31 cellular contexts compared by ENCODE assay signal in the genomic region with DNA sequence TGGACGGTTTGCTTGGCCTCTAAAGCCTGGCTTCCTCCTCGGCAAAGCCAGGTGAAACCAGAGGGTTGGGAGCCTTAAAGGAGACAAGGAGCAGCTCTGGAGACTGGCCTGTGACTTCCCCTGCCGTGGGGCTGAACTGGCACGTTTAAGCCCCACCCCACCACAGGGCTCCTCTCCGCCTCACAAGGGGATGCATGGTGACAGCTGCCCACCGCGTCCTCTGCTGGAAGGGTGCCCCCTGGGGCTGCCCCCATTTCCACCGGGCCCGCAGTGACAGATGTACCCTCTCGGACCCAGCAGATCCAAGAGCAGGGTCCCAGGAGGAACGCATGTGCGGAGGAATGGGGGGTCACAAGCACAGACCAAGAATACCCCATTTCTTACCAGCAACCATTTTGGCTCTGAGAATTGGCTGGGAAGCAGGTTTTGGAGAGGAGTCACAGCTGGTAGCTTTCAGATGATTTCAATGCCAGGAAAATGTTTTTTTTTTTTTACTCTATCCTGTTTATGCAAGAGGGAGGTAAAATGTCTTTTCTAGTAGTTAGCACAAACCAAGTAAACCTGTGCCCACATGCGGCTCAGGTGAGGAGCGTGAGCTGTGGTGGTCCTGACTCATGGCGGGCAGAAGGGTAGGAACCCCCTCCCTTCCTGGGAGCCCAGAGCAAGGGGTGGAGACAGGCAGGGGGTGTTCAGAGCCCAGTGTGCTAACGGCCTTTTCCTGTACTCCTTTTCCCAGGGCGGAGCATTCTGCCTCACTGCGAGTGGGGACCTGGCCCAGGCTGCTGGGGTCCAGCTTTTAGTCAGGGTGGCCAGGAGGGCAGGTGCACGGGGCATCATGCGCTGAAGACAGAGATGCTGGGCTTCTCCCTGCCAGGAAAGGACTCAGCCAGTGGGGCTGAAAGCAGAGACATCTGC. TPM values are rescaled to one million over a fixed set of nuclear protein-coding genes. Genes with fewer than 3 reads are reported as not detected.
A peak's percentile ranks its signal among the peaks of the same experiment; 100 is the strongest.
DNase-seq lines count a peak whose midpoint lies in the region; ATAC-seq and TF ChIP-seq lines count a peak whose summit lies in the region.
"Had no signal": no experiment of that assay in that cellular context is flagged by ENCODE, and none has a peak within 500 bp of the region (broad histone marks: within the 10 kb centered on the region; RNA-seq: fewer than 3 reads in every experiment).

No MANE protein-coding gene starts in this region.

- intact Hi-C loops in left ventricle myocardium inferior (cut with micrococcal nuclease), result no loop called here
- intact Hi-C loops in spleen (cut with DNase I; ENCODE audit: low total_unique reads), result no loop called here

- H3K36me3 Mint-ChIP-seq in brain, result no peaks in the 10 kb centered on the region
- no peaks in the 10 kb centered on the region for H3K36me3 Mint-ChIP-seq in stimulated activated effector memory CD8-positive, alpha-beta T cell treated with anti-CD3 and anti-CD28 coated beads, Interleukin-12 subunit alpha, Interleukin-12 subunit beta, amount 100 ng/mL, for 72 hours
- H3K36me3 Mint-ChIP-seq: activated naive CD4-positive, alpha-beta T cell treated with anti-CD3 and anti-CD28 coated beads, Interleukin-2, amount 10 ng/mL, durations not matched to agents 7 days and 5 days had no signal

- no peaks in the 10 kb centered on the region for H3K27me3 Mint-ChIP-seq in brain
- H3K27me3 Mint-ChIP-seq: activated naive CD4-positive, alpha-beta T cell treated with anti-CD3 and anti-CD28 coated beads, Interleukin-2, amount 10 ng/mL, durations not matched to agents 7 days and 5 days had no signal

- H3K4me3 ChIP-seq in left ventricle myocardium inferior, result peak overlapping the region; percentile 20
- H3K4me3 ChIP-seq in spleen, result no peak overlapping the region
- H3K4me3 ChIP-seq: cardiac muscle cell, MG63, SK-N-MC had no signal

- H3K4me1 ChIP-seq in left ventricle myocardium inferior (peaks cover 24% of the 10 kb centered on the region), spleen (peaks cover 0 to 9% (median 0%) of the 10 kb centered on the region in 6 donors)
- H3K4me1 ChIP-seq: parathyroid adenoma had no signal

- peaks cover 6% of the 10 kb centered on the region for H3K9me3 ChIP-seq in left ventricle myocardium inferior (replicated peaks)
- H3K9me3 ChIP-seq in spleen, result peaks cover 1 to 33% (median 20%) of the 10 kb centered on the region in 8 donors
- H3K9me3 ChIP-seq: MG63 had no signal

- no peak for ATAC-seq in stimulated activated effector memory CD8-positive, alpha-beta T cell treated with anti-CD3 and anti-CD28 coated beads, Interleukin-12 subunit alpha, Interleukin-12 subunit beta, amount 100 ng/mL, for 72 hours
- ATAC-seq: activated T-cell treated with anti-CD3 and anti-CD28 coated beads, Interleukin-2, amount 50 U/mL, for 72 hours; left lobe of liver had no signal

- H3K27me3 ChIP-seq in left ventricle myocardium inferior (ENCODE audit: low read depth) (no peaks in the 10 kb centered on the region), spleen (replicated peaks in 1 of 7) (no peaks in the 10 kb centered on the region)
- H3K27me3 ChIP-seq: cardiac muscle cell, MG63 had no signal

- peak overlapping the region in 3 of 5 experiments; percentile 17 to 91 (median 61) for H3K27ac Mint-ChIP-seq in brain
- H3K27ac Mint-ChIP-seq in stimulated activated effector memory CD8-positive, alpha-beta T cell treated with anti-CD3 and anti-CD28 coated beads, Interleukin-12 subunit alpha, Interleukin-12 subunit beta, amount 100 ng/mL, for 72 hours, result no peak overlapping the region
- H3K27ac Mint-ChIP-seq: activated naive CD4-positive, alpha-beta T cell treated with anti-CD3 and anti-CD28 coated beads, Interleukin-2, amount 10 ng/mL, durations not matched to agents 7 days and 5 days; activated T-cell treated with anti-CD3 and anti-CD28 coated beads, Interleukin-2, amount 50 U/mL, for 72 hours had no signal

- H3K4me1 Mint-ChIP-seq in brain, result peaks cover 6% of the 10 kb centered on the region
- no peaks in the 10 kb centered on the region for H3K4me1 Mint-ChIP-seq in stimulated activated effector memory CD8-positive, alpha-beta T cell treated with anti-CD3 and anti-CD28 coated beads, Interleukin-12 subunit alpha, Interleukin-12 subunit beta, amount 100 ng/mL, for 72 hours
- H3K4me1 Mint-ChIP-seq: activated naive CD4-positive, alpha-beta T cell treated with anti-CD3 and anti-CD28 coated beads, Interleukin-2, amount 10 ng/mL, durations not matched to agents 7 days and 5 days had no signal

- TF ChIP-seq POLR2A in spleen (IDR thresholded peaks at IDR 0.05), result no peak

- H3K9me3 Mint-ChIP-seq in brain, result peaks cover 8 to 23% (median 12%) of the 10 kb centered on the region in 5 experiments
- no peaks in the 10 kb centered on the region for H3K9me3 Mint-ChIP-seq in stimulated activated effector memory CD8-positive, alpha-beta T cell treated with anti-CD3 and anti-CD28 coated beads, Interleukin-12 subunit alpha, Interleukin-12 subunit beta, amount 100 ng/mL, for 72 hours
- H3K9me3 Mint-ChIP-seq: activated T-cell treated with anti-CD3 and anti-CD28 coated beads, Interleukin-2, amount 50 U/mL, for 72 hours had no signal

- no peak for TF ChIP-seq CTCF in brain (conservative IDR thresholded peaks at IDR 0.05)
- no peak for TF ChIP-seq CTCF in left ventricle myocardium inferior (IDR thresholded peaks at IDR 0.05; ENCODE audit: borderline replicate concordance)
- no peak for TF ChIP-seq CTCF in spleen (IDR thresholded peaks at IDR 0.05 in 8 of 11, conservative IDR thresholded peaks at IDR 0.05 in 3 of 11)

- H3K36me3 ChIP-seq in left ventricle myocardium inferior (no peaks in the 10 kb centered on the region), spleen (no peaks in the 10 kb centered on the region)
- H3K36me3 ChIP-seq: cardiac muscle cell, MG63 had no signal

- peak overlapping the region; percentile 65 for H3K27ac ChIP-seq in left ventricle myocardium inferior (replicated peaks)
- H3K27ac ChIP-seq in spleen, result no peak overlapping the region
- H3K27ac ChIP-seq: cardiac muscle cell, parathyroid adenoma, SK-N-MC had no signal

- H3K4me3 Mint-ChIP-seq in brain, result no peak overlapping the region
- no peak overlapping the region for H3K4me3 Mint-ChIP-seq in stimulated activated effector memory CD8-positive, alpha-beta T cell treated with anti-CD3 and anti-CD28 coated beads, Interleukin-12 subunit alpha, Interleukin-12 subunit beta, amount 100 ng/mL, for 72 hours
- H3K4me3 Mint-ChIP-seq: activated naive CD4-positive, alpha-beta T cell treated with anti-CD3 and anti-CD28 coated beads, Interleukin-2, amount 10 ng/mL, durations not matched to agents 7 days and 5 days; activated T-cell treated with anti-CD3 and anti-CD28 coated beads, Interleukin-2, amount 50 U/mL, for 72 hours; nephron had no signal

- DNase-seq in activated effector memory CD4-positive, alpha-beta T cell treated with anti-CD3 and anti-CD28 coated beads, Interleukin-2, amount 50 U/mL, for 16 hours, result peak; percentile 48
- DNase-seq in activated effector memory CD4-positive, alpha-beta T cell treated with Interleukin-2 at 50 U/mL for 16 hours, result no peak
- DNase-seq in left ventricle myocardium inferior, result no peak
- DNase-seq in spleen, result peak; percentile 67
- no peak for DNase-seq in OCI-M1 (lab: John Stamatoyannopoulos, UW)
- no peak for DNase-seq in stimulated activated effector memory CD8-positive, alpha-beta T cell treated with anti-CD3 and anti-CD28 coated beads, Interleukin-12 subunit alpha, Interleukin-12 subunit beta, amount 100 ng/mL, for 72 hours (ENCODE audit: low spot score in 2 of 2)
- no peak for DNase-seq in middle frontal gyrus (ENCODE audit: extremely low spot score, low spot score)
- DNase-seq: activated CD4-positive, alpha-beta T cell treated with anti-CD3 and anti-CD28 coated beads for 48 hours; activated naive CD4-positive, alpha-beta T cell treated with anti-CD3 and anti-CD28 coated beads, Interleukin-2, amount 10 ng/mL, durations not matched to agents 7 days and 5 days; activated T-cell treated with anti-CD3 and anti-CD28 coated beads, Interleukin-2, amount 50 U/mL, for 72 hours; AML-193; amygdala; GF-D8; head of caudate nucleus; KBM-7; MG63; midbrain; NCI-H1436; NCI-H524 treated with DMSO at 0.1 percent for 48 hours; T-helper 2 cell; trophoblast cell had no signal

- 69 to 84% (median 75%) methylated on average over 20 of the region's 20 CpGs for WGBS in spleen, 5 donors

RNA-seq across cellular contexts. Expression of gene FRMD1, which starts 33.0 kb away (rescaled TPM):
- polyA plus RNA-seq in brain (ENCODE audit: insufficient read depth, low read depth, low replicate concordance), result 0.49 TPM
- total RNA-seq in left ventricle myocardium inferior, result 0.16 TPM
- total RNA-seq in spleen, result 1 to 10 TPM in 6 of 7 donors, under 1 TPM in 1; 0.59 to 9.5 (median 1.5) TPM
- polyA plus RNA-seq in spleen, result 1 to 10 TPM in 1 of 3 donors, under 1 TPM in 2; 0.14 to 3.1 (median 0.33) TPM
- total RNA-seq: A172, dermis microvascular lymphatic vessel endothelial cell, endothelial cell of umbilical vein, HT-29 had no signal
- polyA plus RNA-seq: cardiac muscle cell, endothelial cell of umbilical vein had no signal

RNA-seq across cellular contexts. Expression of gene KIF25, which starts 48.5 kb away (rescaled TPM):
- polyA plus RNA-seq in brain (ENCODE audit: insufficient read depth, low read depth, low replicate concordance), result 0.48 TPM
- total RNA-seq in left ventricle myocardium inferior, result 0.22 TPM
- 1 to 10 TPM in 1 of 7 donors, under 1 TPM in 3, not detected in 3; 0.32 to 1.7 (median 0.47) TPM for total RNA-seq in spleen
- polyA plus RNA-seq in spleen, result 1 to 10 TPM in 1 of 3 donors, under 1 TPM in 2; 0.49 to 1.1 (median 0.51) TPM
- total RNA-seq: A172, endothelial cell of umbilical vein, HT-29 had no signal
- polyA plus RNA-seq: endothelial cell of umbilical vein had no signal

Comparison
In these comparisons a context has a peak if more than half of its experiments do, and no peak if none do; other contexts are left out.
1. DNase-seq: peak in activated effector memory CD4-positive, alpha-beta T cell treated with anti-CD3 and anti-CD28 coated beads, Interleukin-2, amount 50 U/mL, for 16 hours (single experiment) and spleen (single experiment); none in activated effector memory CD4-positive, alpha-beta T cell treated with Interleukin-2 at 50 U/mL for 16 hours (single experiment), left ventricle myocardium inferior (single experiment), OCI-M1 (single experiment), stimulated activated effector memory CD8-positive, alpha-beta T cell treated with anti-CD3 and anti-CD28 coated beads, Interleukin-12 subunit alpha, Interleukin-12 subunit beta, amount 100 ng/mL, for 72 hours (0 of 2) and middle frontal gyrus (single experiment).